ENCODE assay signal across 11 cellular contexts in the genomic region with DNA sequence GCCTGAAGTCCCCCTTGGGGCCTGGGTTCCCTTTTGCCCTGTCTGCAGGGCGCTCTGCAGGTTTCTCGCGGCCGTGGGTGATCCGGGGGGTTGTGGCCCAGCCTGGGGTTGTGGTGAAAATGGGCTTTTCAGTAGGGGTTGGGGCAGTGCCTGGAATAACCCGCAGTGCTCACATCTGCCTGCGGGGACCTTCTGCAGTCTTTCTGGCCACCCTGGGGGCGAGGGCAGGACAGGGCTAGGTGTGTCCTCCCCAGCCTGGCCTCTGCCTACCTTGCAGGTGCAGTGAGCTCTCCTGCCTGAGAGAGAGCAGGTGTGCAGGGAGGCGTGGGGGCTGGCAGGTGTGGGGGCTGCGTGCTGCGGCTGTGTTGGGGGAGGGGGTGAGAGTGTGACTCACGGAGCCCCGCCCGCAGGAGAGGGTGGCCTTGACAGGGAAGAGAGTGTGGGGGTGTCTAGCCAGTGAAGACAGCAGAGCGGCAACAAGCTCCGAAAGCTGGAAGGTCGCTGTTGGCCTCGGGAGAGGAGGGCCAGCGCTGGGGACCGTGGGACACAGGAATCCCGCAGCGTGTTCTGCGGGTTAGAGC.
A peak's percentile ranks its signal among the peaks of the same experiment; 100 is the strongest.
DNase-seq lines count a peak whose midpoint lies in the region; ATAC-seq and TF ChIP-seq lines count a peak whose summit lies in the region.
"Had no signal": no experiment of that assay in that cellular context is flagged by ENCODE, and none has a peak within 500 bp of the region (broad histone marks: within the 10 kb centered on the region; RNA-seq: fewer than 3 reads in every experiment).

No MANE protein-coding gene starts in this region.

- 5 to 12% methylated on average over 22 to 23 of the region's 23 CpGs for WGBS in testis, 2 donors

- peak; percentile 41 for DNase-seq in stimulated activated CD4-positive, alpha-beta T cell treated with anti-CD3 and anti-CD28 coated beads, Interleukin-4, amount 100 ng/mL, for 1 hour
- no peak for DNase-seq in stimulated activated CD4-positive, alpha-beta T cell treated with anti-CD3 and anti-CD28 coated beads, Interleukin-15, amount 100 ng/mL, for 24 hours
- no peak for DNase-seq in T-cell
- peak; percentile 43 for DNase-seq in testis
- DNase-seq: heart right ventricle, NCI-H2081 had no signal

- no peak overlapping the region for H3K27ac ChIP-seq in testis
- H3K27ac ChIP-seq: cardiac muscle cell, heart right ventricle had no signal

- CTCF ChIA-PET in T-cell (lab: Charles Lee): interaction anchor here in 1 of 2 donors (1.3 kb wide), 1 partner anchor 39 kb away, joined by 4 read pairs; no protein-coding TSS in a partner anchor

- H3K27ac Mint-ChIP-seq in T-cell: no peak overlapping the region

- ATAC-seq in T-cell (replicated peaks in 1 of 4): peak in 3 of 4 experiments; percentile 20 to 46 (median 31)
- ATAC-seq in GM21576 (IDR thresholded peaks at IDR 0.05; ENCODE audit: unreplicated experiment): no peak
- no peak for ATAC-seq in GM21723 (IDR thresholded peaks at IDR 0.05; ENCODE audit: unreplicated experiment)
- ATAC-seq in HG02884 (IDR thresholded peaks at IDR 0.05; ENCODE audit: unreplicated experiment): no peak

- H3K4me3 ChIP-seq in iPS-18c (ENCODE audit: insufficient read depth, low read depth, low read length) (peak overlapping the region; percentile 64), testis (peak overlapping the region in 1 of 2 donors; percentile 30)

- TF ChIP-seq CTCF in testis (IDR thresholded peaks at IDR 0.05): no peak

- intact Hi-C loops in testis (cut with DNase I; ENCODE audit: low total_unique reads): no loop called here

- no peaks in the 10 kb centered on the region for H3K36me3 Mint-ChIP-seq in T-cell

- no peaks in the 10 kb centered on the region for H3K27me3 ChIP-seq in testis

- peaks cover 8 to 23% (median 15%) of the 10 kb centered on the region in 3 donors for H3K4me1 Mint-ChIP-seq in T-cell

- TF ChIP-seq POLR2A in testis (IDR thresholded peaks at IDR 0.05): no peak

- H3K27me3 Mint-ChIP-seq in T-cell: peaks cover 58 to 81% of the 10 kb centered on the region in 2 donors

- peaks cover 0 to 5% (median 0%) of the 10 kb centered on the region in 3 donors for H3K9me3 Mint-ChIP-seq in T-cell

- H3K4me1 ChIP-seq in testis: peaks cover 13% of the 10 kb centered on the region

- H3K4me3 Mint-ChIP-seq in T-cell: peak overlapping the region in 2 of 3 donors; percentile 21 to 32

- H3K9me3 ChIP-seq in iPS-18c (ENCODE audit: control insufficient read depth, insufficient read depth, low read length): no peaks in the 10 kb centered on the region
- no peaks in the 10 kb centered on the region for H3K9me3 ChIP-seq in testis

- POLR2A ChIA-PET in T-cell (lab: Charles Lee): no interaction called here

- H3K36me3 ChIP-seq in testis (ENCODE audit: low read depth, missing control alignments): no peaks in the 10 kb centered on the region
- H3K36me3 ChIP-seq: cardiac muscle cell, heart right ventricle had no signal

Comparison
In these comparisons a context has a peak if more than half of its experiments do, and no peak if none do; other contexts are left out.
1. DNase-seq: peak in stimulated activated CD4-positive, alpha-beta T cell treated with anti-CD3 and anti-CD28 coated beads, Interleukin-4, amount 100 ng/mL, for 1 hour (single experiment) and testis (single experiment); none in stimulated activated CD4-positive, alpha-beta T cell treated with anti-CD3 and anti-CD28 coated beads, Interleukin-15, amount 100 ng/mL, for 24 hours (single experiment) and T-cell (0 of 34).
2. ATAC-seq: peak in T-cell (3 of 4); none in GM21576 (single experiment), GM21723 (single experiment) and HG02884 (single experiment).